ENCODE assay signal across 21 cellular contexts in genomic region chr15:67331676-67332075, GRCh38.
A peak's percentile ranks its signal among the peaks of the same experiment; 100 is the strongest.
DNase-seq lines count a peak whose midpoint lies in the region; ATAC-seq and TF ChIP-seq lines count a peak whose summit lies in the region.
"Had no signal": no experiment of that assay in that cellular context is flagged by ENCODE, and none has a peak within 500 bp of the region (broad histone marks: within the 10 kb centered on the region; RNA-seq: fewer than 3 reads in every experiment).

No MANE protein-coding gene starts in this region.

- no peaks in the 10 kb centered on the region for H3K27me3 ChIP-seq in left ventricle myocardium inferior (ENCODE audit: low read depth)
- H3K27me3 ChIP-seq: adrenal gland had no signal

- no peak overlapping the region for H3K27ac ChIP-seq in left ventricle myocardium inferior (replicated peaks)
- H3K27ac ChIP-seq: adrenal gland, C4-2B, VCaP had no signal

- ATAC-seq in Right ventricle myocardium superior (ENCODE audit: poor library complexity): peak; percentile 97
- ATAC-seq in HG03025 (IDR thresholded peaks at IDR 0.05; ENCODE audit: low FRiP score, unreplicated experiment): no peak
- ATAC-seq: K562, T-helper 17 cell had no signal

- intact Hi-C loops in Right ventricle myocardium superior (cut with DNase I) (no loop called here), cardiac septum (cut with DNase I) (no loop called here), left ventricle myocardium inferior (cut with micrococcal nuclease) (no loop called here)

- H3K4me3 ChIP-seq in left ventricle myocardium inferior: no peak overlapping the region
- H3K4me3 ChIP-seq: adrenal gland, K562 had no signal

- no peaks in the 10 kb centered on the region for H3K4me1 ChIP-seq in left ventricle myocardium inferior
- H3K4me1 ChIP-seq: adrenal gland had no signal

- peak; percentile 40 for DNase-seq in Right ventricle myocardium superior
- no peak for DNase-seq in cardiac septum (ENCODE audit: low spot score)
- peak; percentile 4 for DNase-seq in astrocyte of the hippocampus (ENCODE audit: low read depth, low spot score)
- peak; percentile 23 for DNase-seq in left ventricle myocardium inferior
- no peak for DNase-seq in inferior parietal cortex (ENCODE audit: extremely low spot score)
- DNase-seq in NCI-H2107 (lab: John Stamatoyannopoulos, UW): no peak
- no peak for DNase-seq in DMS53 treated with DMSO at 0.1 percent for 48 hours (lab: John Stamatoyannopoulos, UW; ENCODE audit: unreplicated experiment)
- DNase-seq: 8988T; activated CD4-positive, alpha-beta T cell treated with anti-CD3 and anti-CD28 coated beads, Interleukin-2, amount 50 U/mL, for 4 hours; activated CD8-positive, alpha-beta memory T cell treated with anti-CD3 and anti-CD28 coated beads, Interleukin-2, amount 50 U/mL, for 48 hours; activated effector memory CD4-positive, alpha-beta T cell treated with anti-CD3 and anti-CD28 coated beads, Interleukin-2, amount 50 U/mL, for 16 hours; caudate nucleus; NCI-H2029 treated with DMSO at 0.1 percent for 48 hours; nephron progenitor cell; stimulated activated CD4-positive, alpha-beta T cell treated with anti-CD3 and anti-CD28 coated beads, Interleukin-4, amount 100 ng/mL, for 1 hour; T-helper 17 cell had no signal

- peaks cover 11% of the 10 kb centered on the region for H3K9me3 ChIP-seq in left ventricle myocardium inferior (replicated peaks)

- TF ChIP-seq CTCF in left ventricle myocardium inferior (IDR thresholded peaks at IDR 0.05; ENCODE audit: borderline replicate concordance): no peak

- H3K36me3 ChIP-seq in left ventricle myocardium inferior: no peaks in the 10 kb centered on the region
- H3K36me3 ChIP-seq: adrenal gland had no signal

Comparison
In these comparisons a context has a peak if more than half of its experiments do, and no peak if none do; other contexts are left out.
1. DNase-seq: peak in Right ventricle myocardium superior (single experiment), astrocyte of the hippocampus (single experiment) and left ventricle myocardium inferior (single experiment); none in cardiac septum (single experiment), inferior parietal cortex (single experiment), NCI-H2107 (single experiment) and DMS53 treated with DMSO at 0.1 percent for 48 hours (single experiment).